8 cellular contexts compared by ENCODE assay signal in the genomic region with DNA sequence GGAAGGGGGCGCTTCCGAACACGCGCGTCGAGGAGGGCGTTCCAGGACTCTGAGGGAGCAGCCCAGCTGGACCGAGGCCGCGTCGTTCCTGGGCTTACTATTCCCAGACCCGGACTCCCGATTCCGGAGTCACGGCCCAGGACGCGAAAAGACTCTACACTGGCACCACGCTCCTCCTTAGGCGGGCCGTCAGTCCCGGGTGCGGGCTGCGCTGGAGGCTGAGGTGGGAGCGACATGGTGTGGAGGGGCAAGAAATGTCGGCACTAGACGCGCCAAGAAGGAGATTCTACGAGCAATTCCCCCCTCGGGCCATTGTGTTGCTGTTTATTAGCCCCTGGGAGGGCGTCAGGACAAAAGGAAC. TPM values are rescaled to one million over a fixed set of nuclear protein-coding genes. Genes with fewer than 3 reads are reported as not detected.
DNase-seq lines count a peak whose midpoint lies in the region; ATAC-seq and TF ChIP-seq lines count a peak whose summit lies in the region.

No MANE protein-coding gene starts in this region.

- ATAC-seq in GM21515 (IDR thresholded peaks at IDR 0.05; ENCODE audit: unreplicated experiment): peak; percentile 17
- peak; percentile 10 for ATAC-seq in upper lobe of right lung

- no peaks in the 10 kb centered on the region for H3K27me3 Mint-ChIP-seq in Calu3 (ENCODE audit: unreplicated experiment)
- peaks cover 17% of the 10 kb centered on the region for H3K27me3 Mint-ChIP-seq in chondrocyte (ENCODE audit: low read depth)

- peaks cover 14% of the 10 kb centered on the region for H3K4me1 ChIP-seq in mesenchymal stem cell (ENCODE audit: control insufficient read depth, insufficient read depth, low read depth, low read length)
- peaks cover 14% of the 10 kb centered on the region for H3K4me1 ChIP-seq in upper lobe of right lung

- H3K36me3 Mint-ChIP-seq in Calu3 (ENCODE audit: insufficient read depth, unreplicated experiment): peaks cover 15% of the 10 kb centered on the region
- no peaks in the 10 kb centered on the region for H3K36me3 Mint-ChIP-seq in chondrocyte (ENCODE audit: low read depth)

- CTCF ChIA-PET in Calu3 (lab: Charles Lee): interaction anchor here (1.5 kb wide), 1 partner anchor 122 kb away, joined by 4 read pairs; no protein-coding TSS in a partner anchor

- no TSS peak for BruUV-seq in Calu3 (replicated peaks; lab: Mats Ljungman, UMichigan)

- H4K8ac ChIP-seq in mesenchymal stem cell (ENCODE audit: low read length): no peak overlapping the region

- no peaks in the 10 kb centered on the region for H3K9me3 Mint-ChIP-seq in Calu3 (ENCODE audit: low read depth, unreplicated experiment)
- no peaks in the 10 kb centered on the region for H3K9me3 Mint-ChIP-seq in chondrocyte (ENCODE audit: low read depth)

- no peak overlapping the region for H4K91ac ChIP-seq in mesenchymal stem cell (ENCODE audit: low read length)

- no peak overlapping the region for H2AK5ac ChIP-seq in mesenchymal stem cell (ENCODE audit: low read length, severe bottlenecking)

- no peak overlapping the region for H3K14ac ChIP-seq in mesenchymal stem cell (ENCODE audit: low read length in 2 of 2)

- H3K4ac ChIP-seq in mesenchymal stem cell (ENCODE audit: low read depth in 1 of 2, low read length in 2 of 2): no peak overlapping the region

- peak overlapping the region; percentile 64 for H3K9ac ChIP-seq in mesenchymal stem cell (ENCODE audit: low read length)

- peak overlapping the region; percentile 87 to 94 for H3K4me3 ChIP-seq in mesenchymal stem cell (ENCODE audit: insufficient read depth in 1 of 2, low read depth in 1 of 2, low read length in 2 of 2)
- peak overlapping the region; percentile 63 for H3K4me3 ChIP-seq in upper lobe of right lung

- H2BK12ac ChIP-seq in mesenchymal stem cell (ENCODE audit: low read length in 2 of 2): no peak overlapping the region

- H3K4me3 Mint-ChIP-seq in Calu3 (ENCODE audit: low read depth, unreplicated experiment) (peak overlapping the region; percentile 89), chondrocyte (ENCODE audit: unreplicated experiment) (peak overlapping the region; percentile 72)

- H3K23ac ChIP-seq in mesenchymal stem cell (ENCODE audit: low read length in 2 of 2): peak overlapping the region in 1 of 2 experiments; percentile 83

- H3K9me3 ChIP-seq in mesenchymal stem cell (ENCODE audit: control insufficient read depth, low read length) (no peaks in the 10 kb centered on the region), upper lobe of right lung (no peaks in the 10 kb centered on the region)

- H3K4me1 Mint-ChIP-seq in Calu3 (ENCODE audit: low read depth, unreplicated experiment) (no peaks in the 10 kb centered on the region), chondrocyte (ENCODE audit: low read depth) (peaks cover 10% of the 10 kb centered on the region)

- TF ChIP-seq CTCF in Calu3 (IDR thresholded peaks at IDR 0.05; ENCODE audit: unreplicated experiment): no peak
- no peak for TF ChIP-seq CTCF in chondrocyte (IDR thresholded peaks at IDR 0.05)
- TF ChIP-seq CTCF in upper lobe of right lung (IDR thresholded peaks at IDR 0.05): no peak

- peaks cover 0 to 4% of the 10 kb centered on the region in 2 experiments for H3K27me3 ChIP-seq in mesenchymal stem cell (ENCODE audit: control insufficient read depth in 1 of 2, insufficient read depth in 1 of 2, low read length in 2 of 2)
- peaks cover 4% of the 10 kb centered on the region for H3K27me3 ChIP-seq in upper lobe of right lung

- H2BK5ac ChIP-seq in mesenchymal stem cell (ENCODE audit: low read depth, low read length, poor library complexity, severe bottlenecking): no peak overlapping the region

- no peak overlapping the region for H3K18ac ChIP-seq in mesenchymal stem cell (ENCODE audit: low read depth in 1 of 2, low read length in 2 of 2)

- DNase-seq in Calu3: peak; percentile 14
- peak; percentile 14 for DNase-seq in HuH-7 (ENCODE audit: low spot score)
- no peak for DNase-seq in chondrocyte (ENCODE audit: low spot score)
- no peak for DNase-seq in mesenchymal stem cell
- DNase-seq in upper lobe of right lung: no peak
- no peak for DNase-seq in NCI-H1417 treated with DMSO at 0.1 percent for 48 hours (lab: John Stamatoyannopoulos, UW)
- no peak for DNase-seq in CD1c-positive myeloid dendritic cell (ENCODE audit: extremely low spot score)

- WGBS in mesenchymal stem cell: 1% methylated on average over 24 of the region's 30 CpGs

- H3K36me3 ChIP-seq in mesenchymal stem cell (ENCODE audit: control insufficient read depth in 1 of 2, insufficient read depth in 2 of 2, low read depth in 1 of 2, low read length in 2 of 2): no peaks in the 10 kb centered on the region
- no peaks in the 10 kb centered on the region for H3K36me3 ChIP-seq in upper lobe of right lung

- H3K27ac ChIP-seq in mesenchymal stem cell (ENCODE audit: low read length, poor library complexity, severe bottlenecking) (no peak overlapping the region), upper lobe of right lung (no peak overlapping the region)

- H3K4me2 ChIP-seq in mesenchymal stem cell (ENCODE audit: low read length, poor library complexity, severe bottlenecking): peak overlapping the region; percentile 100

- H2AFZ ChIP-seq in mesenchymal stem cell (ENCODE audit: low read depth, low read length): peak overlapping the region; percentile 89

- intact Hi-C loops in Calu3 (cut with micrococcal nuclease; ENCODE audit: unreplicated experiment) (loop anchor here (10.0 kb wide), 2 partner anchors 257 to 313 kb away; no protein-coding TSS in a partner anchor), upper lobe of right lung (cut with DNase I) (no loop called here)

- H3K79me1 ChIP-seq in mesenchymal stem cell (replicated peaks; ENCODE audit: low read length, poor library complexity, severe bottlenecking): no peaks in the 10 kb centered on the region

- H3K27ac Mint-ChIP-seq in Calu3 (ENCODE audit: unreplicated experiment) (no peak overlapping the region), chondrocyte (ENCODE audit: unreplicated experiment) (no peak overlapping the region)

- H2BK120ac ChIP-seq in mesenchymal stem cell (ENCODE audit: low read depth, low read length): no peak overlapping the region

- H2BK15ac ChIP-seq in mesenchymal stem cell (ENCODE audit: low read depth, poor library complexity, severe bottlenecking): no peak overlapping the region

RNA-seq across cellular contexts. Expression of a gene that starts 0.6 kb away (rescaled TPM):
- total RNA-seq in Calu3 (2022) (0.42 and 0.56 TPM in 2 replicates), chondrocyte (0.10 to 0.15 TPM in 2 of 3 replicates, not detected in the other), upper lobe of right lung (1.5 TPM)
- polyA plus RNA-seq in mesenchymal stem cell (2013, experiment 1 of 2): 0.08 TPM
- polyA plus RNA-seq in mesenchymal stem cell (2013, experiment 2 of 2): 0.21 TPM

RNA-seq across cellular contexts. Expression of a gene that starts 26.9 kb away (rescaled TPM):
- total RNA-seq in Calu3 (2022) (5.7 and 15.8 TPM in 2 replicates), chondrocyte (not detected in 3 replicates), upper lobe of right lung (7.5 TPM)
- 4.6 TPM for polyA plus RNA-seq in mesenchymal stem cell (2013, experiment 1 of 2)
- polyA plus RNA-seq in mesenchymal stem cell (2013, experiment 2 of 2): 4.4 TPM

Comparison
In these comparisons a context has a peak if more than half of its experiments do, and no peak if none do; other contexts are left out.
1. DNase-seq: peak in Calu3 (single experiment) and HuH-7 (single experiment); none in chondrocyte (single experiment), mesenchymal stem cell (single experiment), upper lobe of right lung (single experiment), NCI-H1417 treated with DMSO at 0.1 percent for 48 hours (single experiment) and CD1c-positive myeloid dendritic cell (single experiment).